8 cellular contexts compared by ENCODE assay signal in genomic region chr19:18542936-18543813, GRCh38. TPM values are rescaled to one million over a fixed set of nuclear protein-coding genes. Genes with fewer than 3 reads are reported as not detected.
DNase-seq lines count a peak whose midpoint lies in the region; ATAC-seq, FAIRE-seq and TF ChIP-seq lines count a peak whose summit lies in the region.

Gene FKBP8 (minus strand): TSS chr19:18543573. CDS start chr19:18541970, 1,603 bp downstream.

- H3K36me3 Mint-ChIP-seq in central memory CD8-positive, alpha-beta T cell (ENCODE audit: insufficient read depth) = peaks cover 18% of the 10 kb centered on the region

- ATAC-seq in GM18909 (IDR thresholded peaks at IDR 0.05; ENCODE audit: poor library complexity, unreplicated experiment) (peak; percentile 89), HG03196 (IDR thresholded peaks at IDR 0.05; ENCODE audit: unreplicated experiment) (peak; percentile 81)
- ATAC-seq in central memory CD8-positive, alpha-beta T cell (replicated peaks; ENCODE audit: extremely low read depth, poor library complexity, severe bottlenecking) = peak; percentile 96

- peak within 1 kb of the TSS; percentile 80 for H3K9ac ChIP-seq in keratinocyte (ENCODE audit: control insufficient read depth, extremely low read depth, insufficient read depth, low read length)

- H3K4me2 ChIP-seq in keratinocyte (ENCODE audit: control insufficient read depth, extremely low read depth, insufficient read depth, low read depth, low read length) = peak within 1 kb of the TSS; percentile 98

- H3K27ac ChIP-seq in keratinocyte (ENCODE audit: control insufficient read depth, insufficient read depth, low read length) = peak within 1 kb of the TSS; percentile 52

- H3K27me3 Mint-ChIP-seq in central memory CD8-positive, alpha-beta T cell = no peaks in the 10 kb centered on the region

- in situ Hi-C loops in ACHN (cut with HindIII; ENCODE audit: low pct_ligation_motif_present, low pct_unique_long_range_greater_than_20kb, low sequenced_read_pairs) = no loop called here

- peak within 1 kb of the TSS; percentile 94 for H3K27ac Mint-ChIP-seq in central memory CD8-positive, alpha-beta T cell (ENCODE audit: low read depth)

- no peak for FAIRE-seq in keratinocyte (lab: Jason Lieb, UNC)

- H3K9me3 ChIP-seq in keratinocyte (ENCODE audit: control insufficient read depth, low read depth, low read length) = no peaks in the 10 kb centered on the region

- peak within 1 kb of the TSS; percentile 95 for H3K4me3 Mint-ChIP-seq in central memory CD8-positive, alpha-beta T cell

- H3K4me1 Mint-ChIP-seq in central memory CD8-positive, alpha-beta T cell = peaks cover 30% of the 10 kb centered on the region

- peak; percentile 81 for DNase-seq in ACHN
- peak; percentile 81 to 93 for DNase-seq in NCI-H446 (lab: John Stamatoyannopoulos, UW)
- peak; percentile 96 for DNase-seq in activated CD4-positive, CD25-positive, alpha-beta regulatory T cell treated with anti-CD3 and anti-CD28 coated beads, Interleukin-2, amount 50 U/mL, for 72 hours
- DNase-seq in central memory CD8-positive, alpha-beta T cell (ENCODE audit: low spot score in 2 of 2) = peak; percentile 85 to 88
- DNase-seq in keratinocyte (ENCODE audit: low read depth, low spot score) = no peak
- DNase-seq in stimulated activated CD4-positive, alpha-beta T cell treated with anti-CD3 and anti-CD28 coated beads, Interleukin-12 subunit alpha, Interleukin-12 subunit beta, amount 100 ng/mL, for 4 hours = peak; percentile 96

- peak within 1 kb of the TSS; percentile 74 to 84 (median 79) for H3K4me3 ChIP-seq in keratinocyte (ENCODE audit: control insufficient read depth in 2 of 3, extremely low read depth in 1 of 3, insufficient read depth in 2 of 3, low read depth in 1 of 3, low read length in 3 of 3)

- no peaks in the 10 kb centered on the region for H3K27me3 ChIP-seq in keratinocyte (ENCODE audit: control insufficient read depth, extremely low read depth, insufficient read depth, low read length)

- H4K20me1 ChIP-seq in keratinocyte (ENCODE audit: control insufficient read depth, extremely low read depth, insufficient read depth, low read length) = no peaks in the 10 kb centered on the region

- TF ChIP-seq CTCF in keratinocyte (optimal IDR thresholded peaks at IDR 0.05 in 1 of 3, IDR thresholded peaks at IDR 0.05 in 1 of 3, conservative IDR thresholded peaks at IDR 0.05 in 1 of 3; ENCODE audit: extremely low read depth in 1 of 3, insufficient read depth in 2 of 3, low read length in 3 of 3) = no peak

- H3K9me3 Mint-ChIP-seq in central memory CD8-positive, alpha-beta T cell = no peaks in the 10 kb centered on the region

- peaks cover 11% of the 10 kb centered on the region for H3K4me1 ChIP-seq in keratinocyte (ENCODE audit: control insufficient read depth, extremely low read depth, insufficient read depth, low read length)

- H3K36me3 ChIP-seq in keratinocyte (ENCODE audit: control insufficient read depth in 2 of 2, extremely low read depth in 1 of 2, insufficient read depth in 2 of 2, low read length in 2 of 2) = peaks cover 10 to 16% of the 10 kb centered on the region in 2 experiments

- H2AFZ ChIP-seq in keratinocyte (ENCODE audit: control insufficient read depth, low read length) = peak within 1 kb of the TSS; percentile 90

- H3K9me1 ChIP-seq in keratinocyte (ENCODE audit: control insufficient read depth, extremely low read depth, insufficient read depth, low read length) = no peaks in the 10 kb centered on the region

- dilution Hi-C loops in keratinocyte (cut with MboI; ENCODE audit: extremely low pct_ligation_motif_present, low sequenced_read_pairs) = no loop called here

- H3K79me2 ChIP-seq in keratinocyte (ENCODE audit: control insufficient read depth, insufficient read depth, low read length) = peaks cover 13% of the 10 kb centered on the region

RNA-seq across cellular contexts. Expression of gene FKBP8, which starts in this region (rescaled TPM):
- polyA plus RNA-seq in keratinocyte = 115 to 222 TPM (median 150 TPM) in 3 replicates
- polyA plus RNA-seq in keratinocyte (2011; ENCODE audit: low read depth) = 127 TPM
- polyA plus RNA-seq in keratinocyte (2011; cell fraction: cytosol; rRNA removed) = 120 and 306 TPM in 2 replicates
- polyA plus RNA-seq in keratinocyte (2011; cell fraction: nucleus; rRNA removed) = 105 and 149 TPM in 2 replicates
- polyA plus RNA-seq in keratinocyte (2012; ENCODE audit: low replicate concordance) = 186 and 236 TPM in 2 replicates
- polyA minus RNA-seq in keratinocyte = 83.9 to 177 TPM (median 171 TPM) in 3 replicates
- polyA minus RNA-seq in keratinocyte (2011; cell fraction: cytosol; rRNA and poly(A)+ RNA removed) = 500 TPM
- 70.7 and 90.7 TPM in 2 replicates for polyA minus RNA-seq in keratinocyte (2011; cell fraction: nucleus; rRNA and poly(A)+ RNA removed)
